11 cellular contexts compared by ENCODE assay signal in the genomic region with DNA sequence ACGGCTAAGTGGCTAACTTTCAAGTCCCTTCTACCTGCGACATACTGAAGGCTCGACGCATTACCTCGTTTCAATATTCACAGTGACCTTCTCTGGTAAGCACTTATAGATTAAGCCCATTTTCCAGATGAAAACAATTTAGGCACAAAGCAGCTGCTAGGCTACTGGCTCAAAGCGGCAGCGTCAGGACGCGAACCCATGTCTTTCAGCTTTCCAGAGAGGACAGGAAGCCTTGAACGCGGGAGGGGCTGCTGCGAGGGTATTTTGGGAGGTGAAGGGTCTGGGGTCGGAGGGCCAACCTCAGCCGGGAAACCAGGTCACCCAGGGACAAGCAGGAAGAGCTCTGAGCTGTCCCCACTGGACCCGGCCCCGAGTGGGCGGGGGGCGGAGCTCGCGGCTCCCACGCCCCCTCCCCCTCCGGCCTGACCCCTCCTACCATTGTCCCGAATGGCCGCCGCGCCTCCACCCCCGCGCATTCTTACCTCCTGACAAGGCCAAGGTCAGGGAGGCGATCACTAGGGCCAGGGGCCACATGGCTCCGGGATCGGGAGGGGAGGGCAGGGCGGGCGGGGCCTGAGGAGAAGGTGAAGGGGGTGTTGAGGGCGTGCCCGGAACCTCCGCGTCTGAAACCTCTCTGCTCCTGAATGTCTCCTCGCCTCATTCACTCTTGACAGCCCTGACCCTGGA. TPM values are rescaled to one million over a fixed set of nuclear protein-coding genes. Genes with fewer than 3 reads are reported as not detected.
DNase-seq lines count a peak whose midpoint lies in the region; ATAC-seq, FAIRE-seq and TF ChIP-seq lines count a peak whose summit lies in the region.
"Had no signal": no experiment of that assay in that cellular context is flagged by ENCODE, and none has a peak within 500 bp of the region (broad histone marks: within the 10 kb centered on the region; RNA-seq: fewer than 3 reads in every experiment).

A gene with protein sequence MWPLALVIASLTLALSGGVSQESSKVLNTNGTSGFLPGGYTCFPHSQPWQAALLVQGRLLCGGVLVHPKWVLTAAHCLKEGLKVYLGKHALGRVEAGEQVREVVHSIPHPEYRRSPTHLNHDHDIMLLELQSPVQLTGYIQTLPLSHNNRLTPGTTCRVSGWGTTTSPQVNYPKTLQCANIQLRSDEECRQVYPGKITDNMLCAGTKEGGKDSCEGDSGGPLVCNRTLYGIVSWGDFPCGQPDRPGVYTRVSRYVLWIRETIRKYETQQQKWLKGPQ (minus strand): TSS at position 559 of the 687 bp plus-strand sequence. CDS start 25 bp downstream, at position 534.

- in situ Hi-C loops in HepG2 (cut with HindIII; ENCODE audit: extremely low pct_ligation_motif_present, low pct_unique_long_range_greater_than_20kb) = no loop called here

- no peak for ATAC-seq in HepG2

- no peak for TF ChIP-seq RAD21 in HepG2 (CRISPR knock-in tag; IDR thresholded peaks at IDR 0.05)

- no peak for TF ChIP-seq POLR2A in HepG2 (IDR thresholded peaks at IDR 0.05; ENCODE audit: insufficient read depth in 1 of 2, low read depth in 2 of 2, low read length in 2 of 2)

- WGBS in HepG2 (ENCODE audit: low lambda C conversion rate) = 31% methylated on average over 24 of the region's 38 CpGs

- intact Hi-C loops in activated naive CD4-positive, alpha-beta T cell treated with anti-CD3 and anti-CD28 coated beads for 36 hours (cut with micrococcal nuclease) = no loop called here
- intact Hi-C loops in HepG2 (cut with micrococcal nuclease; ENCODE audit: unreplicated experiment) = no loop called here

- H3K4me3 ChIP-seq in HepG2 (replicated peaks in 1 of 3; ENCODE audit: insufficient read depth in 1 of 3, low read depth in 2 of 3, low read length in 3 of 3) = no peak within 1 kb of the TSS

- no peak within 1 kb of the TSS for H3K4me2 ChIP-seq in HepG2 (ENCODE audit: low read depth, low read length)

- FAIRE-seq in HepG2 (lab: Jason Lieb, UNC) = no peak
- FAIRE-seq: GM18507 had no signal

- H3K36me3 Mint-ChIP-seq in activated naive CD4-positive, alpha-beta T cell treated with anti-CD3 and anti-CD28 coated beads, Interleukin-2, amount 50 U/mL, for 24 hours = peaks cover 2% of the 10 kb centered on the region
- H3K36me3 Mint-ChIP-seq in activated naive CD4-positive, alpha-beta T cell treated with anti-CD3 and anti-CD28 coated beads for 36 hours (ENCODE audit: low read depth) = no peaks in the 10 kb centered on the region
- H3K36me3 Mint-ChIP-seq in type B pancreatic cell = no peaks in the 10 kb centered on the region

- no peaks in the 10 kb centered on the region for H4K20me1 ChIP-seq in HepG2 (ENCODE audit: insufficient read depth, low read length)

- no peak for TF ChIP-seq EP300 in HepG2 (IDR thresholded peaks at IDR 0.05; ENCODE audit: low read depth in 2 of 2, low read length in 2 of 2)
- TF ChIP-seq EP300 in HepG2 (CRISPR knock-in tag; IDR thresholded peaks at IDR 0.05; ENCODE audit: borderline replicate concordance) = no peak

- H3K27ac ChIP-seq in HepG2 (ENCODE audit: extremely low read length, insufficient read depth, low read length) = no peak within 1 kb of the TSS

- no peak within 1 kb of the TSS for H2AFZ ChIP-seq in HepG2 (ENCODE audit: low read length)

- BruUV-seq in HepG2 (replicated peaks; lab: Mats Ljungman, UMichigan) = no TSS peak

- POLR2A ChIA-PET in HepG2 (lab: Yijun Ruan, JAX) = no interaction called here

- no peaks in the 10 kb centered on the region for H3K9me3 ChIP-seq in HepG2 (ENCODE audit: low read length)

- H3K4me1 Mint-ChIP-seq in activated naive CD4-positive, alpha-beta T cell treated with anti-CD3 and anti-CD28 coated beads, Interleukin-2, amount 50 U/mL, for 24 hours = no peaks in the 10 kb centered on the region
- peaks cover 3% of the 10 kb centered on the region for H3K4me1 Mint-ChIP-seq in activated naive CD4-positive, alpha-beta T cell treated with anti-CD3 and anti-CD28 coated beads for 36 hours (ENCODE audit: low read depth)
- no peaks in the 10 kb centered on the region for H3K4me1 Mint-ChIP-seq in type B pancreatic cell (ENCODE audit: unreplicated experiment)

- H3K9me3 Mint-ChIP-seq in activated naive CD4-positive, alpha-beta T cell treated with anti-CD3 and anti-CD28 coated beads, Interleukin-2, amount 50 U/mL, for 24 hours = no peaks in the 10 kb centered on the region
- no peaks in the 10 kb centered on the region for H3K9me3 Mint-ChIP-seq in activated naive CD4-positive, alpha-beta T cell treated with anti-CD3 and anti-CD28 coated beads for 36 hours
- peaks cover 17% of the 10 kb centered on the region for H3K9me3 Mint-ChIP-seq in type B pancreatic cell

- no peaks in the 10 kb centered on the region for H3K4me1 ChIP-seq in HepG2 (ENCODE audit: insufficient read depth, low read length)

- no peaks in the 10 kb centered on the region for H3K36me3 ChIP-seq in HepG2 (replicated peaks in 1 of 2; ENCODE audit: control insufficient read depth in 1 of 2, insufficient read depth in 2 of 2, low read length in 2 of 2)

- TF ChIP-seq CTCF in HepG2 (CRISPR knock-in tag; IDR thresholded peaks at IDR 0.05) = no peak
- no peak for TF ChIP-seq CTCF in type B pancreatic cell (conservative IDR thresholded peaks at IDR 0.05)

- no peaks in the 10 kb centered on the region for H3K79me2 ChIP-seq in HepG2 (ENCODE audit: insufficient read depth, low read length)

- H3K27me3 ChIP-seq in HepG2 (ENCODE audit: control insufficient read depth in 1 of 2, insufficient read depth in 2 of 2, low read length in 2 of 2) = peaks cover 0 to 3% of the 10 kb centered on the region in 2 experiments; a peak in 2 of 5 replicates

- H3K4me3 Mint-ChIP-seq in activated naive CD4-positive, alpha-beta T cell treated with anti-CD3 and anti-CD28 coated beads, Interleukin-2, amount 50 U/mL, for 24 hours = peak within 1 kb of the TSS; percentile 63
- H3K4me3 Mint-ChIP-seq in activated naive CD4-positive, alpha-beta T cell treated with anti-CD3 and anti-CD28 coated beads for 36 hours = no peak within 1 kb of the TSS
- H3K4me3 Mint-ChIP-seq in type B pancreatic cell = peak within 1 kb of the TSS; percentile 86

- CTCF ChIA-PET in activated naive CD4-positive, alpha-beta T cell treated with anti-CD3 and anti-CD28 coated beads for 36 hours (lab: Charles Lee) = no interaction called here
- CTCF ChIA-PET in HepG2 (lab: Yijun Ruan, JAX; ENCODE audit: low intra/inter-chr PET ratio, low total read pairs) = no interaction called here

- H3K9ac ChIP-seq in HepG2 (ENCODE audit: insufficient read depth, low read depth, low read length) = no peak within 1 kb of the TSS

- H3K27me3 Mint-ChIP-seq in activated naive CD4-positive, alpha-beta T cell treated with anti-CD3 and anti-CD28 coated beads, Interleukin-2, amount 50 U/mL, for 24 hours = peaks cover 34% of the 10 kb centered on the region
- H3K27me3 Mint-ChIP-seq in activated naive CD4-positive, alpha-beta T cell treated with anti-CD3 and anti-CD28 coated beads for 36 hours (ENCODE audit: low read depth) = peaks cover 32% of the 10 kb centered on the region
- H3K27me3 Mint-ChIP-seq in type B pancreatic cell = peaks cover 33% of the 10 kb centered on the region

- H3K27ac Mint-ChIP-seq in activated naive CD4-positive, alpha-beta T cell treated with anti-CD3 and anti-CD28 coated beads, Interleukin-2, amount 50 U/mL, for 24 hours = no peak within 1 kb of the TSS
- H3K27ac Mint-ChIP-seq in activated naive CD4-positive, alpha-beta T cell treated with anti-CD3 and anti-CD28 coated beads for 36 hours = no peak within 1 kb of the TSS
- H3K27ac Mint-ChIP-seq in type B pancreatic cell = no peak within 1 kb of the TSS

- no peak for DNase-seq in activated naive CD4-positive, alpha-beta T cell treated with anti-CD3 and anti-CD28 coated beads for 36 hours
- DNase-seq in dermis blood vessel endothelial cell (peak; percentile 11), HepG2 (ENCODE audit: low spot score) (no peak), type B pancreatic cell (ENCODE audit: extremely low spot score, unreplicated experiment) (no peak), superior temporal gyrus (ENCODE audit: extremely low spot score) (no peak), mesenteric fat pad (ENCODE audit: low spot score) (no peak)
- DNase-seq in stimulated activated naive CD4-positive, alpha-beta T cell (lab: John Stamatoyannopoulos, UW) = no peak
- DNase-seq: NCI-H1436 treated with DMSO at 0.1 percent for 48 hours had no signal

TF ChIP-seq in HepG2, 621 proteins besides CTCF, POLR2A, EP300 and RAD21:
- TF ChIP-seq EEA1 (CRISPR knock-in tag; IDR thresholded peaks at IDR 0.05; ENCODE audit: borderline replicate concordance) = no peak
- TF ChIP-seq SOX13 (IDR thresholded peaks at IDR 0.05) = no peak
- TF ChIP-seq SOX13 (CRISPR knock-in tag; conservative IDR thresholded peaks at IDR 0.05 in 1 of 2, IDR thresholded peaks at IDR 0.05 in 1 of 2) = peak in 1 of 2 experiments; percentile 37; a peak in 1 of 4 replicates
- no peak for TF ChIP-seq SOX6 (IDR thresholded peaks at IDR 0.05)
- peak; percentile 48; the same call in 1 of the 2 replicates for TF ChIP-seq SOX6 (CRISPR knock-in tag; IDR thresholded peaks at IDR 0.05)

RNA-seq across cellular contexts. Expression of the gene that starts here (rescaled TPM):
- total RNA-seq in activated naive CD4-positive, alpha-beta T cell treated with anti-CD3 and anti-CD28 coated beads for 36 hours = not detected
- total RNA-seq in dermis blood vessel endothelial cell = not detected in 2 replicates
- not detected in 2 replicates for total RNA-seq in HepG2 (2016; rRNA removed; fragmentation: Illumina TruSeq; extraction: Trizol)
- total RNA-seq in HepG2 (2016; cell fraction: cytosol; rRNA removed; fragmentation: Illumina TruSeq; extraction: Trizol; ENCODE audit: low read depth) = not detected in 2 replicates
- not detected in 2 replicates for total RNA-seq in HepG2 (2016; cell fraction: insoluble cytoplasmic fraction; rRNA removed; fragmentation: Illumina TruSeq; extraction: Trizol)
- not detected in 2 replicates for total RNA-seq in HepG2 (2016; cell fraction: membrane; rRNA removed; fragmentation: Illumina TruSeq; extraction: Trizol)
- not detected in 2 replicates for total RNA-seq in HepG2 (2016; cell fraction: nucleus; rRNA removed; fragmentation: Illumina TruSeq; extraction: Trizol)
- 0.09 TPM in 1 of 2 replicates, not detected in the other for polyA plus RNA-seq in HepG2 (2011; rRNA removed)
- not detected in 2 replicates for polyA plus RNA-seq in HepG2 (2011; cell fraction: cytosol; rRNA removed)
- polyA plus RNA-seq in HepG2 (2011; cell fraction: nucleus; rRNA removed) = not detected in 2 replicates
- polyA plus RNA-seq in HepG2 (2012) = not detected in 2 replicates
- polyA plus RNA-seq in HepG2 (2016; cell fraction: cytosol; fragmentation: Illumina TruSeq; extraction: Trizol; ENCODE audit: low read depth) = not detected in 2 replicates
- not detected in 2 replicates for polyA plus RNA-seq in HepG2 (2016; cell fraction: insoluble cytoplasmic fraction; fragmentation: Illumina TruSeq; extraction: Trizol; ENCODE audit: low read depth)
- not detected in 2 replicates for polyA plus RNA-seq in HepG2 (2016; cell fraction: membrane; fragmentation: Illumina TruSeq; extraction: Trizol; ENCODE audit: low read depth)
- polyA plus RNA-seq in HepG2 (2016; cell fraction: nucleus; fragmentation: Illumina TruSeq; extraction: Trizol; ENCODE audit: insufficient read depth, low read depth) = not detected in 2 replicates
- polyA minus RNA-seq in HepG2 (2011; rRNA and poly(A)+ RNA removed; ENCODE audit: low replicate concordance) = not detected in 2 replicates
- polyA minus RNA-seq in HepG2 (2011; cell fraction: cytosol; rRNA and poly(A)+ RNA removed) = not detected in 2 replicates
- not detected in 2 replicates for polyA minus RNA-seq in HepG2 (2011; cell fraction: nucleus; rRNA and poly(A)+ RNA removed)
- total RNA-seq in type B pancreatic cell (ENCODE audit: low replicate concordance) = 1.5 and 4.7 TPM in 2 replicates
- not detected for total RNA-seq in mesenteric fat pad
- total RNA-seq: T-helper 2 cell treated with Interferon-gamma antibody and Interleukin-4, amounts not matched to agents 100 ng/mL and 5 ng/mL, for 36 hours had no signal

Comparison
In these comparisons a context has a peak if more than half of its experiments do, and no peak if none do; other contexts are left out.
1. Peak in DNase-seq in dermis blood vessel endothelial cell; RNA of the gene not detected or under 1 TPM.